In the genomic region with DNA sequence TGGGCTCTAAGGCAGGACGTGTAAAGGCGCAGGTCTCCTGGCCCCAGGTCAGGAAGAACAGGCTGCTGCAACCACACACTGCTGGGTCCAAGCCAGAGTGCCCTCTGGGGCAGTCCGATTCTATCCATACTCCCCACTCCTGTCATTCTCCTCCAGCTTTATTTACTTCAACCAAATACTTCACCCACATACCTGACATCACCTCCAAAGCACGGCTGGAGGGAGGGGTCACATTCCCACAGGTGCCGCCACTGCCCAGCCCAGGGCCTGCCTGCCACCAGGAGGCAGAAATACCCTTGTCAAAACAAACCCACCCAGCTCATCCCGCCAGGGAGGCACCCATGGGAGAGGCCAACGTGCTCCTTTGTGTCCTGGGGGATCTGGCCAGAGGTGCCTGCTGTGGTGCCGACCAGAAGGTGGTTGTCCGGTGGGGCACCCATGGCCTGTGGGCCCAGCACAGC, we compare ENCODE assay signal across 2 cellular contexts.
TF ChIP-seq lines count a peak whose summit lies in the region.

No MANE protein-coding gene starts in this region.

TF ChIP-seq in K562, 482 proteins besides CTCF, POLR2A, EP300 and RAD21 (continued from another document):
- TF ChIP-seq, protein P1, sequence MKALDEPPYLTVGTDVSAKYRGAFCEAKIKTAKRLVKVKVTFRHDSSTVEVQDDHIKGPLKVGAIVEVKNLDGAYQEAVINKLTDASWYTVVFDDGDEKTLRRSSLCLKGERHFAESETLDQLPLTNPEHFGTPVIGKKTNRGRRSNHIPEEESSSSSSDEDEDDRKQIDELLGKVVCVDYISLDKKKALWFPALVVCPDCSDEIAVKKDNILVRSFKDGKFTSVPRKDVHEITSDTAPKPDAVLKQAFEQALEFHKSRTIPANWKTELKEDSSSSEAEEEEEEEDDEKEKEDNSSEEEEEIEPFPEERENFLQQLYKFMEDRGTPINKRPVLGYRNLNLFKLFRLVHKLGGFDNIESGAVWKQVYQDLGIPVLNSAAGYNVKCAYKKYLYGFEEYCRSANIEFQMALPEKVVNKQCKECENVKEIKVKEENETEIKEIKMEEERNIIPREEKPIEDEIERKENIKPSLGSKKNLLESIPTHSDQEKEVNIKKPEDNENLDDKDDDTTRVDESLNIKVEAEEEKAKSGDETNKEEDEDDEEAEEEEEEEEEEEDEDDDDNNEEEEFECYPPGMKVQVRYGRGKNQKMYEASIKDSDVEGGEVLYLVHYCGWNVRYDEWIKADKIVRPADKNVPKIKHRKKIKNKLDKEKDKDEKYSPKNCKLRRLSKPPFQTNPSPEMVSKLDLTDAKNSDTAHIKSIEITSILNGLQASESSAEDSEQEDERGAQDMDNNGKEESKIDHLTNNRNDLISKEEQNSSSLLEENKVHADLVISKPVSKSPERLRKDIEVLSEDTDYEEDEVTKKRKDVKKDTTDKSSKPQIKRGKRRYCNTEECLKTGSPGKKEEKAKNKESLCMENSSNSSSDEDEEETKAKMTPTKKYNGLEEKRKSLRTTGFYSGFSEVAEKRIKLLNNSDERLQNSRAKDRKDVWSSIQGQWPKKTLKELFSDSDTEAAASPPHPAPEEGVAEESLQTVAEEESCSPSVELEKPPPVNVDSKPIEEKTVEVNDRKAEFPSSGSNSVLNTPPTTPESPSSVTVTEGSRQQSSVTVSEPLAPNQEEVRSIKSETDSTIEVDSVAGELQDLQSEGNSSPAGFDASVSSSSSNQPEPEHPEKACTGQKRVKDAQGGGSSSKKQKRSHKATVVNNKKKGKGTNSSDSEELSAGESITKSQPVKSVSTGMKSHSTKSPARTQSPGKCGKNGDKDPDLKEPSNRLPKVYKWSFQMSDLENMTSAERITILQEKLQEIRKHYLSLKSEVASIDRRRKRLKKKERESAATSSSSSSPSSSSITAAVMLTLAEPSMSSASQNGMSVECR (CRISPR knock-in tag; IDR thresholded peaks at IDR 0.05): no peak
- TF ChIP-seq ELF1 (tag; IDR thresholded peaks at IDR 0.05): 0 out of 2 replicates have a peak, but pooled peaks have one; percentile 1

TF ChIP-seq in HepG2, 621 proteins besides CTCF, POLR2A, EP300 and RAD21 (continued from another document and continues in another):
- TF ChIP-seq, protein P2, sequence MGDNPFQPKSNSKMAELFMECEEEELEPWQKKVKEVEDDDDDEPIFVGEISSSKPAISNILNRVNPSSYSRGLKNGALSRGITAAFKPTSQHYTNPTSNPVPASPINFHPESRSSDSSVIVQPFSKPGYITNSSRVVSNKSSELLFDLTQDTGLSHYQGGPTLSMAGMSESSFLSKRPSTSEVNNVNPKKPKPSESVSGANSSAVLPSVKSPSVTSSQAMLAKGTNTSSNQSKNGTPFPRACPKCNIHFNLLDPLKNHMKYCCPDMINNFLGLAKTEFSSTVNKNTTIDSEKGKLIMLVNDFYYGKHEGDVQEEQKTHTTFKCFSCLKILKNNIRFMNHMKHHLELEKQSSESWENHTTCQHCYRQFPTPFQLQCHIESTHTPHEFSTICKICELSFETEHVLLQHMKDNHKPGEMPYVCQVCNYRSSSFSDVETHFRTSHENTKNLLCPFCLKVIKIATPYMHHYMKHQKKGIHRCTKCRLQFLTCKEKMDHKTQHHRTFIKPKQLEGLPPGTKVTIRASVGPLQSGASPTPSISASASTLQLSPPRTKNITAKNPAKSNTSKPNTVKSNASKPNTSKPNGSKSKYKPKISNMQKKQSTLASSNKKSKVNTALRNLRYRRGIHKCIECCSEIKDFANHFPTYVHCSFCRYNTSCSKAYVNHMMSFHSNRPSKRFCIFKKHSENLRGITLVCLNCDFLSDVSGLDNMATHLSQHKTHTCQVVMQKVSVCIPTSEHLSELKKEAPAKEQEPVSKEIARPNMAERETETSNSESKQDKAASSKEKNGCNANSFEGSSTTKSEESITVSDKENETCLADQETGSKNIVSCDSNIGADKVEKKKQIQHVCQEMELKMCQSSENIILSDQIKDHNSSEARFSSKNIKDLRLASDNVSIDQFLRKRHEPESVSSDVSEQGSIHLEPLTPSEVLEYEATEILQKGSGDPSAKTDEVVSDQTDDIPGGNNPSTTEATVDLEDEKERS (CRISPR knock-in tag; IDR thresholded peaks at IDR 0.05): no peak
- TF ChIP-seq ZNF7 (CRISPR knock-in tag; IDR thresholded peaks at IDR 0.05) (no peak), SPEN (CRISPR knock-in tag; IDR thresholded peaks at IDR 0.05; ENCODE audit: low read depth) (peak; percentile 45; the same call in 1 of the 2 replicates), FOXK1 (CRISPR knock-in tag; IDR thresholded peaks at IDR 0.05; ENCODE audit: borderline replicate concordance, low read depth) (no peak), ZNF563 (CRISPR knock-in tag; IDR thresholded peaks at IDR 0.05) (0 out of 2 replicates have a peak, but pooled peaks have one; percentile 54), ZNF430 (CRISPR knock-in tag; IDR thresholded peaks at IDR 0.05) (no peak), ZSCAN31 (CRISPR knock-in tag; IDR thresholded peaks at IDR 0.05; ENCODE audit: low read depth) (no peak), HMG20B (CRISPR knock-in tag; conservative IDR thresholded peaks at IDR 0.05) (no peak), GZF1 (CRISPR knock-in tag; IDR thresholded peaks at IDR 0.05) (no peak), ZNF652 (CRISPR knock-in tag; IDR thresholded peaks at IDR 0.05; ENCODE audit: borderline replicate concordance, low read depth) (no peak), ATF7 (IDR thresholded peaks at IDR 0.05) (no peak), ATF7 (CRISPR knock-in tag; IDR thresholded peaks at IDR 0.05) (0 out of 2 replicates have a peak, but pooled peaks have one; percentile 26), IKZF4 (CRISPR knock-in tag; IDR thresholded peaks at IDR 0.05; ENCODE audit: borderline replicate concordance, low read depth, not compliant biosample characterization) (no peak), CBFB (CRISPR knock-in tag; IDR thresholded peaks at IDR 0.05) (0 out of 2 replicates have a peak, but pooled peaks have one; percentile 11), ZNF703 (CRISPR knock-in tag; IDR thresholded peaks at IDR 0.05; ENCODE audit: borderline replicate concordance) (no peak), TBX3 (IDR thresholded peaks at IDR 0.05; ENCODE audit: borderline replicate concordance) (no peak), SCMH1 (CRISPR knock-in tag; IDR thresholded peaks at IDR 0.05; ENCODE audit: borderline replicate concordance) (no peak), ZNF205 (CRISPR knock-in tag; IDR thresholded peaks at IDR 0.05) (0 out of 2 replicates have a peak, but pooled peaks have one; percentile 44), JUNB (CRISPR knock-in tag; IDR thresholded peaks at IDR 0.05; ENCODE audit: borderline replicate concordance) (no peak), NR2C2 (CRISPR knock-in tag; IDR thresholded peaks at IDR 0.05; ENCODE audit: borderline replicate concordance) (no peak), HNRNPL (IDR thresholded peaks at IDR 0.05; ENCODE audit: low read depth, low read length) (peak; percentile 33; the same call in 1 of the 2 replicates), ZMYM4 (CRISPR knock-in tag; IDR thresholded peaks at IDR 0.05) (no peak), MTA1 (CRISPR knock-in tag; IDR thresholded peaks at IDR 0.05; ENCODE audit: borderline replicate concordance) (0 out of 2 replicates have a peak, but pooled peaks have one; percentile 5), ZNF788 (CRISPR knock-in tag; IDR thresholded peaks at IDR 0.05; ENCODE audit: borderline replicate concordance) (0 out of 2 replicates have a peak, but pooled peaks have one; percentile 27), MAFK (conservative IDR thresholded peaks at IDR 0.05 in 1 of 2, IDR thresholded peaks at IDR 0.05 in 1 of 2; ENCODE audit: low read length in 2 of 2) (no peak), JUN (CRISPR knock-in tag; IDR thresholded peaks at IDR 0.05) (peak; percentile 77), MED8 (CRISPR knock-in tag; IDR thresholded peaks at IDR 0.05; ENCODE audit: insufficient replicate concordance) (no peak), RXRA (CRISPR knock-in tag; IDR thresholded peaks at IDR 0.05) (0 out of 2 replicates have a peak, but pooled peaks have one; percentile 17), ZNF792 (CRISPR knock-in tag; IDR thresholded peaks at IDR 0.05) (0 out of 2 replicates have a peak, but pooled peaks have one; percentile 24), FOXP1 (IDR thresholded peaks at IDR 0.05) (no peak), FOXP1 (CRISPR knock-in tag; IDR thresholded peaks at IDR 0.05) (no peak)
- TF ChIP-seq, protein P3, sequence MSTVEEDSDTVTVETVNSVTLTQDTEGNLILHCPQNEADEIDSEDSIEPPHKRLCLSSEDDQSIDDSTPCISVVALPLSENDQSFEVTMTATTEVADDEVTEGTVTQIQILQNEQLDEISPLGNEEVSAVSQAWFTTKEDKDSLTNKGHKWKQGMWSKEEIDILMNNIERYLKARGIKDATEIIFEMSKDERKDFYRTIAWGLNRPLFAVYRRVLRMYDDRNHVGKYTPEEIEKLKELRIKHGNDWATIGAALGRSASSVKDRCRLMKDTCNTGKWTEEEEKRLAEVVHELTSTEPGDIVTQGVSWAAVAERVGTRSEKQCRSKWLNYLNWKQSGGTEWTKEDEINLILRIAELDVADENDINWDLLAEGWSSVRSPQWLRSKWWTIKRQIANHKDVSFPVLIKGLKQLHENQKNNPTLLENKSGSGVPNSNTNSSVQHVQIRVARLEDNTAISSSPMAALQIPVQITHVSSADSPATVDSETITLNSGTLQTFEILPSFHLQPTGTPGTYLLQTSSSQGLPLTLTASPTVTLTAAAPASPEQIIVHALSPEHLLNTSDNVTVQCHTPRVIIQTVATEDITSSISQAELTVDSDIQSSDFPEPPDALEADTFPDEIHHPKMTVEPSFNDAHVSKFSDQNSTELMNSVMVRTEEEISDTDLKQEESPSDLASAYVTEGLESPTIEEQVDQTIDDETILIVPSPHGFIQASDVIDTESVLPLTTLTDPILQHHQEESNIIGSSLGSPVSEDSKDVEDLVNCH (CRISPR knock-in tag; IDR thresholded peaks at IDR 0.05): no peak
- TF ChIP-seq, protein P4, sequence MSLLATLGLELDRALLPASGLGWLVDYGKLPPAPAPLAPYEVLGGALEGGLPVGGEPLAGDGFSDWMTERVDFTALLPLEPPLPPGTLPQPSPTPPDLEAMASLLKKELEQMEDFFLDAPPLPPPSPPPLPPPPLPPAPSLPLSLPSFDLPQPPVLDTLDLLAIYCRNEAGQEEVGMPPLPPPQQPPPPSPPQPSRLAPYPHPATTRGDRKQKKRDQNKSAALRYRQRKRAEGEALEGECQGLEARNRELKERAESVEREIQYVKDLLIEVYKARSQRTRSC (CRISPR knock-in tag; IDR thresholded peaks at IDR 0.05; ENCODE audit: low read depth): no peak
- TF ChIP-seq, protein P5, sequence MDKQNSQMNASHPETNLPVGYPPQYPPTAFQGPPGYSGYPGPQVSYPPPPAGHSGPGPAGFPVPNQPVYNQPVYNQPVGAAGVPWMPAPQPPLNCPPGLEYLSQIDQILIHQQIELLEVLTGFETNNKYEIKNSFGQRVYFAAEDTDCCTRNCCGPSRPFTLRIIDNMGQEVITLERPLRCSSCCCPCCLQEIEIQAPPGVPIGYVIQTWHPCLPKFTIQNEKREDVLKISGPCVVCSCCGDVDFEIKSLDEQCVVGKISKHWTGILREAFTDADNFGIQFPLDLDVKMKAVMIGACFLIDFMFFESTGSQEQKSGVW (CRISPR knock-in tag; IDR thresholded peaks at IDR 0.05; ENCODE audit: borderline replicate concordance): no peak
- TF ChIP-seq, protein P6, sequence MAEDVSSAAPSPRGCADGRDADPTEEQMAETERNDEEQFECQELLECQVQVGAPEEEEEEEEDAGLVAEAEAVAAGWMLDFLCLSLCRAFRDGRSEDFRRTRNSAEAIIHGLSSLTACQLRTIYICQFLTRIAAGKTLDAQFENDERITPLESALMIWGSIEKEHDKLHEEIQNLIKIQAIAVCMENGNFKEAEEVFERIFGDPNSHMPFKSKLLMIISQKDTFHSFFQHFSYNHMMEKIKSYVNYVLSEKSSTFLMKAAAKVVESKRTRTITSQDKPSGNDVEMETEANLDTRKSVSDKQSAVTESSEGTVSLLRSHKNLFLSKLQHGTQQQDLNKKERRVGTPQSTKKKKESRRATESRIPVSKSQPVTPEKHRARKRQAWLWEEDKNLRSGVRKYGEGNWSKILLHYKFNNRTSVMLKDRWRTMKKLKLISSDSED (CRISPR knock-in tag; IDR thresholded peaks at IDR 0.05): no peak
- TF ChIP-seq, protein P7, sequence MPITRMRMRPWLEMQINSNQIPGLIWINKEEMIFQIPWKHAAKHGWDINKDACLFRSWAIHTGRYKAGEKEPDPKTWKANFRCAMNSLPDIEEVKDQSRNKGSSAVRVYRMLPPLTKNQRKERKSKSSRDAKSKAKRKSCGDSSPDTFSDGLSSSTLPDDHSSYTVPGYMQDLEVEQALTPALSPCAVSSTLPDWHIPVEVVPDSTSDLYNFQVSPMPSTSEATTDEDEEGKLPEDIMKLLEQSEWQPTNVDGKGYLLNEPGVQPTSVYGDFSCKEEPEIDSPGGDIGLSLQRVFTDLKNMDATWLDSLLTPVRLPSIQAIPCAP (CRISPR knock-in tag; IDR thresholded peaks at IDR 0.05; ENCODE audit: low read depth): 0 out of 2 replicates have a peak, but pooled peaks have one; percentile 18
- TF ChIP-seq, protein P8, sequence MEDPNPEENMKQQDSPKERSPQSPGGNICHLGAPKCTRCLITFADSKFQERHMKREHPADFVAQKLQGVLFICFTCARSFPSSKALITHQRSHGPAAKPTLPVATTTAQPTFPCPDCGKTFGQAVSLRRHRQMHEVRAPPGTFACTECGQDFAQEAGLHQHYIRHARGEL (CRISPR knock-in tag; IDR thresholded peaks at IDR 0.05): no peak
- TF ChIP-seq, protein P9, sequence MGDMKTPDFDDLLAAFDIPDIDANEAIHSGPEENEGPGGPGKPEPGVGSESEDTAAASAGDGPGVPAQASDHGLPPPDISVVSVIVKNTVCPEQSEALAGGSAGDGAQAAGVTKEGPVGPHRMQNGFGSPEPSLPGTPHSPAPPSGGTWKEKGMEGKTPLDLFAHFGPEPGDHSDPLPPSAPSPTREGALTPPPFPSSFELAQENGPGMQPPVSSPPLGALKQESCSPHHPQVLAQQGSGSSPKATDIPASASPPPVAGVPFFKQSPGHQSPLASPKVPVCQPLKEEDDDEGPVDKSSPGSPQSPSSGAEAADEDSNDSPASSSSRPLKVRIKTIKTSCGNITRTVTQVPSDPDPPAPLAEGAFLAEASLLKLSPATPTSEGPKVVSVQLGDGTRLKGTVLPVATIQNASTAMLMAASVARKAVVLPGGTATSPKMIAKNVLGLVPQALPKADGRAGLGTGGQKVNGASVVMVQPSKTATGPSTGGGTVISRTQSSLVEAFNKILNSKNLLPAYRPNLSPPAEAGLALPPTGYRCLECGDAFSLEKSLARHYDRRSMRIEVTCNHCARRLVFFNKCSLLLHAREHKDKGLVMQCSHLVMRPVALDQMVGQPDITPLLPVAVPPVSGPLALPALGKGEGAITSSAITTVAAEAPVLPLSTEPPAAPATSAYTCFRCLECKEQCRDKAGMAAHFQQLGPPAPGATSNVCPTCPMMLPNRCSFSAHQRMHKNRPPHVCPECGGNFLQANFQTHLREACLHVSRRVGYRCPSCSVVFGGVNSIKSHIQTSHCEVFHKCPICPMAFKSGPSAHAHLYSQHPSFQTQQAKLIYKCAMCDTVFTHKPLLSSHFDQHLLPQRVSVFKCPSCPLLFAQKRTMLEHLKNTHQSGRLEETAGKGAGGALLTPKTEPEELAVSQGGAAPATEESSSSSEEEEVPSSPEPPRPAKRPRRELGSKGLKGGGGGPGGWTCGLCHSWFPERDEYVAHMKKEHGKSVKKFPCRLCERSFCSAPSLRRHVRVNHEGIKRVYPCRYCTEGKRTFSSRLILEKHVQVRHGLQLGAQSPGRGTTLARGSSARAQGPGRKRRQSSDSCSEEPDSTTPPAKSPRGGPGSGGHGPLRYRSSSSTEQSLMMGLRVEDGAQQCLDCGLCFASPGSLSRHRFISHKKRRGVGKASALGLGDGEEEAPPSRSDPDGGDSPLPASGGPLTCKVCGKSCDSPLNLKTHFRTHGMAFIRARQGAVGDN (CRISPR knock-in tag; IDR thresholded peaks at IDR 0.05): peak; percentile 73
